21 cellular contexts compared by ENCODE assay signal in genomic region chr12:92156704-92157395, GRCh38. TPM values are rescaled to one million over a fixed set of nuclear protein-coding genes. Genes with fewer than 3 reads are reported as not detected.
A peak's percentile ranks its signal among the peaks of the same experiment; 100 is the strongest.
DNase-seq lines count a peak whose midpoint lies in the region; ATAC-seq and TF ChIP-seq lines count a peak whose summit lies in the region.
"Had no signal": no experiment of that assay in that cellular context is flagged by ENCODE, and none has a peak within 500 bp of the region (broad histone marks: within the 10 kb centered on the region; RNA-seq: fewer than 3 reads in every experiment).

No MANE protein-coding gene starts in this region.

- H3K9me3 ChIP-seq in DOHH2 (ENCODE audit: control insufficient read depth, insufficient read depth, low read length), result no peaks in the 10 kb centered on the region
- H3K9me3 ChIP-seq: breast epithelium, left lung, prostate gland, stomach, transverse colon had no signal

- H3K79me2 ChIP-seq in DOHH2 (ENCODE audit: control insufficient read depth, low read length), result peaks cover 22% of the 10 kb centered on the region

- H3K4me3 ChIP-seq in DOHH2 (ENCODE audit: low read length), result peak overlapping the region; percentile 77
- H3K4me3 ChIP-seq: breast epithelium, left lung, prostate gland, stomach, transverse colon had no signal

- intact Hi-C loops in CD14-positive monocyte (cut with micrococcal nuclease), result loop anchor here in 1 of 2 donors (10.0 kb wide), 1 partner anchor 48 kb away; no protein-coding TSS in a partner anchor

- H3K27ac Mint-ChIP-seq in CD14-positive monocyte, result peak overlapping the region; percentile 47 to 93 (median 86)
- peak overlapping the region; percentile 73 to 91 for H3K27ac Mint-ChIP-seq in T-cell
- H3K27ac Mint-ChIP-seq in memory B cell, result peak overlapping the region; percentile 96
- H3K27ac Mint-ChIP-seq: immature natural killer cell had no signal

- H3K9me3 Mint-ChIP-seq in CD14-positive monocyte (peaks cover 0 to 2% (median 0%) of the 10 kb centered on the region in 7 donors), T-cell (no peaks in the 10 kb centered on the region), memory B cell (no peaks in the 10 kb centered on the region)
- H3K9me3 Mint-ChIP-seq: immature natural killer cell had no signal

- H3K4me2 ChIP-seq in DOHH2 (ENCODE audit: low read length), result peak overlapping the region; percentile 98

- ATAC-seq in T-cell (replicated peaks in 1 of 4), result no peak
- peak; percentile 37 for ATAC-seq in memory B cell (ENCODE audit: low read depth)
- no peak for ATAC-seq in HG03521 (IDR thresholded peaks at IDR 0.05; ENCODE audit: unreplicated experiment)
- ATAC-seq: Panc1 had no signal

- no peak for TF ChIP-seq CTCF in CD14-positive monocyte (IDR thresholded peaks at IDR 0.05)
- TF ChIP-seq CTCF in DOHH2 (IDR thresholded peaks at IDR 0.05; ENCODE audit: low read depth, low read length, poor library complexity, severe bottlenecking), result no peak

- no peaks in the 10 kb centered on the region for H4K20me1 ChIP-seq in DOHH2 (ENCODE audit: control insufficient read depth, insufficient read depth, low read depth, low read length)

- H3K27me3 Mint-ChIP-seq in CD14-positive monocyte (ENCODE audit: low read depth in 3 of 3) (no peaks in the 10 kb centered on the region), T-cell (no peaks in the 10 kb centered on the region), memory B cell (no peaks in the 10 kb centered on the region)

- POLR2A ChIA-PET in T-cell (lab: Charles Lee), result interaction anchor here (0.7 to 2.3 kb wide), 5 partner anchors 11 to 346 kb away, joined by 5 to 8 read pairs (median 6); partner anchors contain the start of gene BTG1 (in 2 of the 2)

- peak overlapping the region; percentile 100 for H3K27ac ChIP-seq in DOHH2 (ENCODE audit: low read depth, low read length)
- H3K27ac ChIP-seq: breast epithelium, left lung, prostate gland, stomach, transverse colon had no signal

- H3K36me3 ChIP-seq in DOHH2 (ENCODE audit: control insufficient read depth, low read length), result no peaks in the 10 kb centered on the region
- H3K36me3 ChIP-seq: breast epithelium, left lung, prostate gland, stomach, transverse colon had no signal

- H3F3A ChIP-seq in DOHH2 (ENCODE audit: control insufficient read depth, insufficient read depth), result peaks cover 33% of the 10 kb centered on the region

- DNase-seq in CD14-positive monocyte (ENCODE audit: low spot score) (no peak), T-cell (no peak), memory B cell (ENCODE audit: low spot score in 2 of 2) (no peak), NCI-H187 treated with DMSO at 0.1 percent for 48 hours (lab: John Stamatoyannopoulos, UW) (no peak), NCI-H2171 (lab: John Stamatoyannopoulos, UW) (no peak)
- DNase-seq: activated CD4-positive, alpha-beta T cell treated with anti-CD3 and anti-CD28 coated beads for 1 hour; Calu3; dermis blood vessel endothelial cell; immature natural killer cell; left lung; NCI-H1694; NCI-H748 treated with DMSO at 0.1 percent for 48 hours; stimulated activated CD4-positive, alpha-beta T cell treated with anti-CD3 and anti-CD28 coated beads, Interleukin-2, amount 100 ng/mL, for 48 hours; stomach; T1000; transverse colon had no signal

- peaks cover 72% of the 10 kb centered on the region for H3K4me1 ChIP-seq in DOHH2 (ENCODE audit: control insufficient read depth, low read length)
- H3K4me1 ChIP-seq: breast epithelium, prostate gland had no signal

- CTCF ChIA-PET in T-cell (lab: Charles Lee), result interaction anchor here in 1 of 2 donors (0.7 kb wide), 1 partner anchor 17 kb away, joined by 5 read pairs; no protein-coding TSS in a partner anchor

- H3K36me3 Mint-ChIP-seq in CD14-positive monocyte, result peaks cover 0 to 3% of the 10 kb centered on the region in 2 donors
- H3K36me3 Mint-ChIP-seq in T-cell, result peaks cover 4% of the 10 kb centered on the region
- H3K36me3 Mint-ChIP-seq in memory B cell, result peaks cover 6% of the 10 kb centered on the region

- peak overlapping the region in 1 of 2 donors; percentile 39 for H3K4me3 Mint-ChIP-seq in CD14-positive monocyte
- H3K4me3 Mint-ChIP-seq in T-cell, result peak overlapping the region in 1 of 3 donors; percentile 48
- H3K4me3 Mint-ChIP-seq in memory B cell, result peak overlapping the region; percentile 84
- H3K4me3 Mint-ChIP-seq: immature natural killer cell had no signal

- H3K27me3 ChIP-seq in DOHH2 (ENCODE audit: control insufficient read depth, low read length), result no peaks in the 10 kb centered on the region
- H3K27me3 ChIP-seq: breast epithelium, left lung, stomach, transverse colon had no signal

- H3K9me2 ChIP-seq in DOHH2 (replicated peaks; ENCODE audit: control insufficient read depth, low read length), result no peaks in the 10 kb centered on the region

- H3K4me1 Mint-ChIP-seq in CD14-positive monocyte, result peaks cover 53% of the 10 kb centered on the region
- peaks cover 55 to 63% (median 60%) of the 10 kb centered on the region in 3 donors for H3K4me1 Mint-ChIP-seq in T-cell
- peaks cover 53% of the 10 kb centered on the region for H3K4me1 Mint-ChIP-seq in memory B cell

RNA-seq across cellular contexts. Expression of gene BTG1, which starts 11.2 kb away (rescaled TPM):
- polyA plus RNA-seq in CD14-positive monocyte, result 100 to 1,000 TPM; 189 to 192 TPM
- 1,000 to 10,000 TPM in 2 of 5 donors, 100 to 1,000 TPM in 3; 484 to 1,238 (median 551) TPM for total RNA-seq in T-cell
